In genomic region chr11:128451651-128452470, GRCh38 we compare ENCODE assay signal across 8 cellular contexts.
A peak's percentile ranks its signal among the peaks of the same experiment; 100 is the strongest.
DNase-seq lines count a peak whose midpoint lies in the region; ATAC-seq, FAIRE-seq and TF ChIP-seq lines count a peak whose summit lies in the region.

No MANE protein-coding gene starts in this region.

- WGBS in gastroesophageal sphincter (ENCODE audit: low coverage in 1 of 2), 2 donors: 45% methylated on average over 2 to 3 of the region's 26 CpGs

- TF ChIP-seq POLR2A in GM12891 (IDR thresholded peaks at IDR 0.05; ENCODE audit: low read depth, low read length) (no peak), gastroesophageal sphincter (IDR thresholded peaks at IDR 0.05) (no peak), erythroblast (IDR thresholded peaks at IDR 0.05; ENCODE audit: low read length) (no peak)

- no peak for TF ChIP-seq EP300 in gastroesophageal sphincter (IDR thresholded peaks at IDR 0.05)

- no peak for TF ChIP-seq CTCF in gastroesophageal sphincter (IDR thresholded peaks at IDR 0.05)

- no peaks in the 10 kb centered on the region for H3K27me3 ChIP-seq in gastroesophageal sphincter

- DNase-seq in GM12891 (ENCODE audit: insufficient read length, low spot score) (no peak), SHP77 (lab: John Stamatoyannopoulos, UW) (peak; percentile 93 to 94), retina (peak; percentile 33), NCI-H1694 (lab: John Stamatoyannopoulos, UW) (no peak), NK-92 (lab: John Stamatoyannopoulos, UW; ENCODE audit: unreplicated experiment) (no peak), erythroblast (lab: John Stamatoyannopoulos, UW) (no peak)

- peaks cover 0 to 6% of the 10 kb centered on the region in 2 donors for H3K36me3 ChIP-seq in gastroesophageal sphincter

- no peaks in the 10 kb centered on the region for H3K9me3 ChIP-seq in gastroesophageal sphincter

- ATAC-seq in gastroesophageal sphincter (peak; percentile 49), GM18502 (IDR thresholded peaks at IDR 0.05; ENCODE audit: poor library complexity, unreplicated experiment) (no peak)

- H3K27ac ChIP-seq in gastroesophageal sphincter: peak overlapping the region in 3 of 4 donors; percentile 22 to 66 (median 62)

- H3K4me1 ChIP-seq in gastroesophageal sphincter: peaks cover 8 to 29% (median 12%) of the 10 kb centered on the region in 3 donors

- FAIRE-seq in GM12891 (lab: Jason Lieb, UNC): peak; percentile 84

- H3K4me3 ChIP-seq in gastroesophageal sphincter: peak overlapping the region in 1 of 2 donors; percentile 28

TF ChIP-seq in GM12891, 5 proteins besides CTCF, POLR2A, EP300 and RAD21:
- TF ChIP-seq SPI1 (IDR thresholded peaks at IDR 0.05; ENCODE audit: low read depth, low read length) (no peak), TAF1 (IDR thresholded peaks at IDR 0.05; ENCODE audit: low read depth, low read length) (no peak), PAX5 (IDR thresholded peaks at IDR 0.05; ENCODE audit: insufficient read depth, low read length, severe bottlenecking) (no peak), POU2F2 (IDR thresholded peaks at IDR 0.05; ENCODE audit: low read depth, low read length) (no peak), POLR2AphosphoS5 (IDR thresholded peaks at IDR 0.05; ENCODE audit: low read depth, low read length) (no peak)

Comparison
In these comparisons a context has a peak if more than half of its experiments do, and no peak if none do; other contexts are left out.
1. DNase-seq: peak in SHP77 (2 of 2) and retina (single experiment); none in GM12891 (single experiment), NCI-H1694 (single experiment), NK-92 (single experiment) and erythroblast (0 of 2).